ENCODE assay signal across 1 cellular context in the genomic region with DNA sequence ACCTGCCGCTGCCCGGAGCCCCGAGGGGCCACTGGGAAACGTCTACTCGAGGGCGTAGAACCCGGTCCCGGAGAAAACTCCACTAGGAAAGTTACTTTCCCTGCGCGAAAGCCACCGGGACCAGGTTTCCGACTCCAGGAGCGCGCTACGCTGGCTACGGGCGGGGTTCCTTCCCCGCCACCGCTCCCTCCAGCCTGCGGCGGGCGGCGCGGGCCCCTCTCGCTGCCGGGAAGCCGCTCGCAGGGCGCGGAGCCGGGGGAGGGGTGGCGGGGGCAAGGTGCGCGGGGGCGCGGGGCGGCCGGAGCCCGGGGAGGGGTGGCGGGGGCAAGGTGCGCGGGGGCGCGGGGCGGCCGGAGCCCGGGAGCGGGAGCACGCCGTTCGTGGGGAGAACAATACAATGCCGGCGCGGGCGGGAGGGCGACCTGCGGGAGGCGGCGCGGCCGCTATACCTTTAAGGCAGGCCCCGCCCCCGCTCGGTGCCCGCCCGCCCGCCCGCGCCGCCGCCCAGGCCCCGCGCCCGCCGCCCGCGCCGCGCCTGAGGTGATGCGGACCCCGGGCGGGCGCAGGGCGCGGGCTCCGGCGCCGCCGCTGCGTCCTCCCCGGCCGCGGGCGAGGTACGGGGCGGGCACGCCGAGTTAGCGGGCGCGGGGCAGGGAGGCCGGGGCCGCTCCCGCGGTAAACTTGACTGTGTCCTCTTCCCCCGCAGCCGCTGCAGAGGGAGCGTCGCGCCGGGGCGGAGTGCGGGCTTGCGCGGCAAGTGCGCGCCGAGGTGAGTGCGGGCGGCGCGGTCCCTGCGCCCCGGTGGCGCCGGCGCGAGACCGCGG.
TF ChIP-seq lines count a peak whose summit lies in the region.

No MANE protein-coding gene starts in this region.

TF ChIP-seq in HepG2, 621 proteins besides CTCF, POLR2A, EP300 and RAD21 (continued from another document and continues in another):
- TF ChIP-seq, protein P1, sequence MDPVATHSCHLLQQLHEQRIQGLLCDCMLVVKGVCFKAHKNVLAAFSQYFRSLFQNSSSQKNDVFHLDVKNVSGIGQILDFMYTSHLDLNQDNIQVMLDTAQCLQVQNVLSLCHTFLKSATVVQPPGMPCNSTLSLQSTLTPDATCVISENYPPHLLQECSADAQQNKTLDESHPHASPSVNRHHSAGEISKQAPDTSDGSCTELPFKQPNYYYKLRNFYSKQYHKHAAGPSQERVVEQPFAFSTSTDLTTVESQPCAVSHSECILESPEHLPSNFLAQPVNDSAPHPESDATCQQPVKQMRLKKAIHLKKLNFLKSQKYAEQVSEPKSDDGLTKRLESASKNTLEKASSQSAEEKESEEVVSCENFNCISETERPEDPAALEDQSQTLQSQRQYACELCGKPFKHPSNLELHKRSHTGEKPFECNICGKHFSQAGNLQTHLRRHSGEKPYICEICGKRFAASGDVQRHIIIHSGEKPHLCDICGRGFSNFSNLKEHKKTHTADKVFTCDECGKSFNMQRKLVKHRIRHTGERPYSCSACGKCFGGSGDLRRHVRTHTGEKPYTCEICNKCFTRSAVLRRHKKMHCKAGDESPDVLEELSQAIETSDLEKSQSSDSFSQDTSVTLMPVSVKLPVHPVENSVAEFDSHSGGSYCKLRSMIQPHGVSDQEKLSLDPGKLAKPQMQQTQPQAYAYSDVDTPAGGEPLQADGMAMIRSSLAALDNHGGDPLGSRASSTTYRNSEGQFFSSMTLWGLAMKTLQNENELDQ (CRISPR knock-in tag; IDR thresholded peaks at IDR 0.05; ENCODE audit: borderline replicate concordance), result no peak
- TF ChIP-seq ZMYM2 (CRISPR knock-in tag; IDR thresholded peaks at IDR 0.05), result no peak
- TF ChIP-seq HHEX (CRISPR knock-in tag; IDR thresholded peaks at IDR 0.05), result no peak
- TF ChIP-seq, protein P2, sequence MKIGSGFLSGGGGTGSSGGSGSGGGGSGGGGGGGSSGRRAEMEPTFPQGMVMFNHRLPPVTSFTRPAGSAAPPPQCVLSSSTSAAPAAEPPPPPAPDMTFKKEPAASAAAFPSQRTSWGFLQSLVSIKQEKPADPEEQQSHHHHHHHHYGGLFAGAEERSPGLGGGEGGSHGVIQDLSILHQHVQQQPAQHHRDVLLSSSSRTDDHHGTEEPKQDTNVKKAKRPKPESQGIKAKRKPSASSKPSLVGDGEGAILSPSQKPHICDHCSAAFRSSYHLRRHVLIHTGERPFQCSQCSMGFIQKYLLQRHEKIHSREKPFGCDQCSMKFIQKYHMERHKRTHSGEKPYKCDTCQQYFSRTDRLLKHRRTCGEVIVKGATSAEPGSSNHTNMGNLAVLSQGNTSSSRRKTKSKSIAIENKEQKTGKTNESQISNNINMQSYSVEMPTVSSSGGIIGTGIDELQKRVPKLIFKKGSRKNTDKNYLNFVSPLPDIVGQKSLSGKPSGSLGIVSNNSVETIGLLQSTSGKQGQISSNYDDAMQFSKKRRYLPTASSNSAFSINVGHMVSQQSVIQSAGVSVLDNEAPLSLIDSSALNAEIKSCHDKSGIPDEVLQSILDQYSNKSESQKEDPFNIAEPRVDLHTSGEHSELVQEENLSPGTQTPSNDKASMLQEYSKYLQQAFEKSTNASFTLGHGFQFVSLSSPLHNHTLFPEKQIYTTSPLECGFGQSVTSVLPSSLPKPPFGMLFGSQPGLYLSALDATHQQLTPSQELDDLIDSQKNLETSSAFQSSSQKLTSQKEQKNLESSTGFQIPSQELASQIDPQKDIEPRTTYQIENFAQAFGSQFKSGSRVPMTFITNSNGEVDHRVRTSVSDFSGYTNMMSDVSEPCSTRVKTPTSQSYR (CRISPR knock-in tag; IDR thresholded peaks at IDR 0.05; ENCODE audit: borderline replicate concordance), result peak; percentile 70; the same call in 1 of the 2 replicates
- no peak for TF ChIP-seq PHF21A (CRISPR knock-in tag; IDR thresholded peaks at IDR 0.05)
- TF ChIP-seq, protein P3, sequence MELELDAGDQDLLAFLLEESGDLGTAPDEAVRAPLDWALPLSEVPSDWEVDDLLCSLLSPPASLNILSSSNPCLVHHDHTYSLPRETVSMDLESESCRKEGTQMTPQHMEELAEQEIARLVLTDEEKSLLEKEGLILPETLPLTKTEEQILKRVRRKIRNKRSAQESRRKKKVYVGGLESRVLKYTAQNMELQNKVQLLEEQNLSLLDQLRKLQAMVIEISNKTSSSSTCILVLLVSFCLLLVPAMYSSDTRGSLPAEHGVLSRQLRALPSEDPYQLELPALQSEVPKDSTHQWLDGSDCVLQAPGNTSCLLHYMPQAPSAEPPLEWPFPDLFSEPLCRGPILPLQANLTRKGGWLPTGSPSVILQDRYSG (CRISPR knock-in tag; IDR thresholded peaks at IDR 0.05), result no peak
- peak; percentile 86 for TF ChIP-seq POLR2G (IDR thresholded peaks at IDR 0.05; ENCODE audit: low read depth, low read length)
- no peak for TF ChIP-seq DNMT1 (CRISPR knock-in tag; IDR thresholded peaks at IDR 0.05)
- TF ChIP-seq, protein P4, sequence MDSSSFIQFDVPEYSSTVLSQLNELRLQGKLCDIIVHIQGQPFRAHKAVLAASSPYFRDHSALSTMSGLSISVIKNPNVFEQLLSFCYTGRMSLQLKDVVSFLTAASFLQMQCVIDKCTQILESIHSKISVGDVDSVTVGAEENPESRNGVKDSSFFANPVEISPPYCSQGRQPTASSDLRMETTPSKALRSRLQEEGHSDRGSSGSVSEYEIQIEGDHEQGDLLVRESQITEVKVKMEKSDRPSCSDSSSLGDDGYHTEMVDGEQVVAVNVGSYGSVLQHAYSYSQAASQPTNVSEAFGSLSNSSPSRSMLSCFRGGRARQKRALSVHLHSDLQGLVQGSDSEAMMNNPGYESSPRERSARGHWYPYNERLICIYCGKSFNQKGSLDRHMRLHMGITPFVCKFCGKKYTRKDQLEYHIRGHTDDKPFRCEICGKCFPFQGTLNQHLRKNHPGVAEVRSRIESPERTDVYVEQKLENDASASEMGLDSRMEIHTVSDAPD (CRISPR knock-in tag; IDR thresholded peaks at IDR 0.05), result no peak
- TF ChIP-seq NFIB (CRISPR knock-in tag; IDR thresholded peaks at IDR 0.05; ENCODE audit: borderline replicate concordance), result no peak
- TF ChIP-seq, protein P5, sequence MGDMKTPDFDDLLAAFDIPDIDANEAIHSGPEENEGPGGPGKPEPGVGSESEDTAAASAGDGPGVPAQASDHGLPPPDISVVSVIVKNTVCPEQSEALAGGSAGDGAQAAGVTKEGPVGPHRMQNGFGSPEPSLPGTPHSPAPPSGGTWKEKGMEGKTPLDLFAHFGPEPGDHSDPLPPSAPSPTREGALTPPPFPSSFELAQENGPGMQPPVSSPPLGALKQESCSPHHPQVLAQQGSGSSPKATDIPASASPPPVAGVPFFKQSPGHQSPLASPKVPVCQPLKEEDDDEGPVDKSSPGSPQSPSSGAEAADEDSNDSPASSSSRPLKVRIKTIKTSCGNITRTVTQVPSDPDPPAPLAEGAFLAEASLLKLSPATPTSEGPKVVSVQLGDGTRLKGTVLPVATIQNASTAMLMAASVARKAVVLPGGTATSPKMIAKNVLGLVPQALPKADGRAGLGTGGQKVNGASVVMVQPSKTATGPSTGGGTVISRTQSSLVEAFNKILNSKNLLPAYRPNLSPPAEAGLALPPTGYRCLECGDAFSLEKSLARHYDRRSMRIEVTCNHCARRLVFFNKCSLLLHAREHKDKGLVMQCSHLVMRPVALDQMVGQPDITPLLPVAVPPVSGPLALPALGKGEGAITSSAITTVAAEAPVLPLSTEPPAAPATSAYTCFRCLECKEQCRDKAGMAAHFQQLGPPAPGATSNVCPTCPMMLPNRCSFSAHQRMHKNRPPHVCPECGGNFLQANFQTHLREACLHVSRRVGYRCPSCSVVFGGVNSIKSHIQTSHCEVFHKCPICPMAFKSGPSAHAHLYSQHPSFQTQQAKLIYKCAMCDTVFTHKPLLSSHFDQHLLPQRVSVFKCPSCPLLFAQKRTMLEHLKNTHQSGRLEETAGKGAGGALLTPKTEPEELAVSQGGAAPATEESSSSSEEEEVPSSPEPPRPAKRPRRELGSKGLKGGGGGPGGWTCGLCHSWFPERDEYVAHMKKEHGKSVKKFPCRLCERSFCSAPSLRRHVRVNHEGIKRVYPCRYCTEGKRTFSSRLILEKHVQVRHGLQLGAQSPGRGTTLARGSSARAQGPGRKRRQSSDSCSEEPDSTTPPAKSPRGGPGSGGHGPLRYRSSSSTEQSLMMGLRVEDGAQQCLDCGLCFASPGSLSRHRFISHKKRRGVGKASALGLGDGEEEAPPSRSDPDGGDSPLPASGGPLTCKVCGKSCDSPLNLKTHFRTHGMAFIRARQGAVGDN (CRISPR knock-in tag; IDR thresholded peaks at IDR 0.05), result peak; percentile 75
- no peak for TF ChIP-seq RNF2 (conservative IDR thresholded peaks at IDR 0.05; ENCODE audit: low read depth)
- TF ChIP-seq, protein P6, sequence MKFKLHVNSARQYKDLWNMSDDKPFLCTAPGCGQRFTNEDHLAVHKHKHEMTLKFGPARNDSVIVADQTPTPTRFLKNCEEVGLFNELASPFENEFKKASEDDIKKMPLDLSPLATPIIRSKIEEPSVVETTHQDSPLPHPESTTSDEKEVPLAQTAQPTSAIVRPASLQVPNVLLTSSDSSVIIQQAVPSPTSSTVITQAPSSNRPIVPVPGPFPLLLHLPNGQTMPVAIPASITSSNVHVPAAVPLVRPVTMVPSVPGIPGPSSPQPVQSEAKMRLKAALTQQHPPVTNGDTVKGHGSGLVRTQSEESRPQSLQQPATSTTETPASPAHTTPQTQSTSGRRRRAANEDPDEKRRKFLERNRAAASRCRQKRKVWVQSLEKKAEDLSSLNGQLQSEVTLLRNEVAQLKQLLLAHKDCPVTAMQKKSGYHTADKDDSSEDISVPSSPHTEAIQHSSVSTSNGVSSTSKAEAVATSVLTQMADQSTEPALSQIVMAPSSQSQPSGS (CRISPR knock-in tag; IDR thresholded peaks at IDR 0.05), result no peak
- no peak for TF ChIP-seq MAF1 (CRISPR knock-in tag; IDR thresholded peaks at IDR 0.05; ENCODE audit: borderline replicate concordance)
- peak; percentile 55; the same call in 1 of the 2 replicates for TF ChIP-seq RXRA (CRISPR knock-in tag; IDR thresholded peaks at IDR 0.05)
- no peak for TF ChIP-seq ZNF343 (CRISPR knock-in tag; IDR thresholded peaks at IDR 0.05)
- no peak for TF ChIP-seq SATB2 (CRISPR knock-in tag; IDR thresholded peaks at IDR 0.05)
- no peak for TF ChIP-seq ZNF224 (CRISPR knock-in tag; IDR thresholded peaks at IDR 0.05)
- no peak for TF ChIP-seq BHLHE40 (IDR thresholded peaks at IDR 0.05; ENCODE audit: low read length)
- TF ChIP-seq ZNF614 (CRISPR knock-in tag; IDR thresholded peaks at IDR 0.05; ENCODE audit: borderline replicate concordance), result no peak
- TF ChIP-seq FLYWCH1 (CRISPR knock-in tag; IDR thresholded peaks at IDR 0.05), result no peak
- peak; percentile 53 for TF ChIP-seq RBM39 (IDR thresholded peaks at IDR 0.05; ENCODE audit: low read depth, low read length, poor library complexity, severe bottlenecking)
- no peak for TF ChIP-seq RAD51 (IDR thresholded peaks at IDR 0.05; ENCODE audit: borderline replicate concordance)
- 0 out of 2 replicates have a peak, but pooled peaks have one; percentile 35 for TF ChIP-seq ZNF230 (CRISPR knock-in tag; IDR thresholded peaks at IDR 0.05)
- TF ChIP-seq ZNF737 (CRISPR knock-in tag; IDR thresholded peaks at IDR 0.05; ENCODE audit: borderline replicate concordance), result no peak
- TF ChIP-seq HOXA5 (CRISPR knock-in tag; IDR thresholded peaks at IDR 0.05), result peak; percentile 78
- TF ChIP-seq, protein P7, sequence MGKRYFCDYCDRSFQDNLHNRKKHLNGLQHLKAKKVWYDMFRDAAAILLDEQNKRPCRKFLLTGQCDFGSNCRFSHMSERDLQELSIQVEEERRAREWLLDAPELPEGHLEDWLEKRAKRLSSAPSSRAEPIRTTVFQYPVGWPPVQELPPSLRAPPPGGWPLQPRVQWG (CRISPR knock-in tag; IDR thresholded peaks at IDR 0.05; ENCODE audit: borderline replicate concordance, low read depth), result no peak
- TF ChIP-seq KAT8 (CRISPR knock-in tag; IDR thresholded peaks at IDR 0.05), result no peak
- TF ChIP-seq HNF4G (IDR thresholded peaks at IDR 0.05; ENCODE audit: borderline replicate concordance, low read depth, low read length), result peak; percentile 23; the same call in 1 of the 2 replicates
- TF ChIP-seq HNF4G (CRISPR knock-in tag; IDR thresholded peaks at IDR 0.05; ENCODE audit: borderline replicate concordance, low read depth), result no peak
- TF ChIP-seq, protein P8, sequence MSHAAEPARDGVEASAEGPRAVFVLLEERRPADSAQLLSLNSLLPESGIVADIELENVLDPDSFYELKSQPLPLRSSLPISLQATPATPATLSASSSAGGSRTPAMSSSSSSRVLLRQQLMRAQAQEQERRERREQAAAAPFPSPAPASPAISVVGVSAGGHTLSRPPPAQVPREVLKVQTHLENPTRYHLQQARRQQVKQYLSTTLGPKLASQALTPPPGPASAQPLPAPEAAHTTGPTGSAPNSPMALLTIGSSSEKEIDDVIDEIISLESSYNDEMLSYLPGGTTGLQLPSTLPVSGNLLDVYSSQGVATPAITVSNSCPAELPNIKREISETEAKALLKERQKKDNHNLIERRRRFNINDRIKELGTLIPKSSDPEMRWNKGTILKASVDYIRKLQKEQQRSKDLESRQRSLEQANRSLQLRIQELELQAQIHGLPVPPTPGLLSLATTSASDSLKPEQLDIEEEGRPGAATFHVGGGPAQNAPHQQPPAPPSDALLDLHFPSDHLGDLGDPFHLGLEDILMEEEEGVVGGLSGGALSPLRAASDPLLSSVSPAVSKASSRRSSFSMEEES (CRISPR knock-in tag; IDR thresholded peaks at IDR 0.05), result no peak
- TF ChIP-seq, protein P9, sequence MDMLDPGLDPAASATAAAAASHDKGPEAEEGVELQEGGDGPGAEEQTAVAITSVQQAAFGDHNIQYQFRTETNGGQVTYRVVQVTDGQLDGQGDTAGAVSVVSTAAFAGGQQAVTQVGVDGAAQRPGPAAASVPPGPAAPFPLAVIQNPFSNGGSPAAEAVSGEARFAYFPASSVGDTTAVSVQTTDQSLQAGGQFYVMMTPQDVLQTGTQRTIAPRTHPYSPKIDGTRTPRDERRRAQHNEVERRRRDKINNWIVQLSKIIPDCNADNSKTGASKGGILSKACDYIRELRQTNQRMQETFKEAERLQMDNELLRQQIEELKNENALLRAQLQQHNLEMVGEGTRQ (IDR thresholded peaks at IDR 0.05; ENCODE audit: low read depth, low read length), result no peak
- TF ChIP-seq, protein P9 (CRISPR knock-in tag; IDR thresholded peaks at IDR 0.05; ENCODE audit: borderline replicate concordance), result 0 out of 2 replicates have a peak, but pooled peaks have one; percentile 26
- no peak for TF ChIP-seq MAFG (CRISPR knock-in tag; IDR thresholded peaks at IDR 0.05)
- no peak for TF ChIP-seq ARHGAP35 (CRISPR knock-in tag; IDR thresholded peaks at IDR 0.05; ENCODE audit: borderline replicate concordance)
- TF ChIP-seq, protein P10, sequence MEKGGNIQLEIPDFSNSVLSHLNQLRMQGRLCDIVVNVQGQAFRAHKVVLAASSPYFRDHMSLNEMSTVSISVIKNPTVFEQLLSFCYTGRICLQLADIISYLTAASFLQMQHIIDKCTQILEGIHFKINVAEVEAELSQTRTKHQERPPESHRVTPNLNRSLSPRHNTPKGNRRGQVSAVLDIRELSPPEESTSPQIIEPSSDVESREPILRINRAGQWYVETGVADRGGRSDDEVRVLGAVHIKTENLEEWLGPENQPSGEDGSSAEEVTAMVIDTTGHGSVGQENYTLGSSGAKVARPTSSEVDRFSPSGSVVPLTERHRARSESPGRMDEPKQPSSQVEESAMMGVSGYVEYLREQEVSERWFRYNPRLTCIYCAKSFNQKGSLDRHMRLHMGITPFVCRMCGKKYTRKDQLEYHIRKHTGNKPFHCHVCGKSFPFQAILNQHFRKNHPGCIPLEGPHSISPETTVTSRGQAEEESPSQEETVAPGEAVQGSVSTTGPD (CRISPR knock-in tag; IDR thresholded peaks at IDR 0.05), result no peak
- no peak for TF ChIP-seq ZNF577 (CRISPR knock-in tag; IDR thresholded peaks at IDR 0.05; ENCODE audit: borderline replicate concordance, low read depth)
- TF ChIP-seq ESRRA (CRISPR knock-in tag; IDR thresholded peaks at IDR 0.05; ENCODE audit: low read depth), result 0 out of 2 replicates have a peak, but pooled peaks have one; percentile 41
